Comparison of ENCODE assay signal across 20 cellular contexts in genomic region chr15:85019815-85020590, GRCh38. TPM values are rescaled to one million over a fixed set of nuclear protein-coding genes. Genes with fewer than 3 reads are reported as not detected.
DNase-seq lines count a peak whose midpoint lies in the region; ATAC-seq and TF ChIP-seq lines count a peak whose summit lies in the region.
"Had no signal": no experiment of that assay in that cellular context is flagged by ENCODE, and none has a peak within 500 bp of the region (broad histone marks: within the 10 kb centered on the region; RNA-seq: fewer than 3 reads in every experiment).

No MANE protein-coding gene starts in this region.

- H3K4me1 Mint-ChIP-seq in activated CD8-positive, alpha-beta memory T cell treated with anti-CD3 and anti-CD28 coated beads, Interleukin-2, amount 10 ng/mL, durations not matched to agents 7 days and 5 days, result peaks cover 16% of the 10 kb centered on the region

- no peak for TF ChIP-seq POLR2A in prostate gland (IDR thresholded peaks at IDR 0.05)

- H3K36me3 Mint-ChIP-seq in activated CD8-positive, alpha-beta memory T cell treated with anti-CD3 and anti-CD28 coated beads, Interleukin-2, amount 10 ng/mL, durations not matched to agents 7 days and 5 days, result no peaks in the 10 kb centered on the region
- H3K36me3 Mint-ChIP-seq: CD8-positive, alpha-beta T cell had no signal

- no peak overlapping the region for H3K27ac ChIP-seq in prostate gland
- H3K27ac ChIP-seq: A549, foreskin keratinocyte, suprapubic skin had no signal

- no peaks in the 10 kb centered on the region for H3K36me3 ChIP-seq in prostate gland
- H3K36me3 ChIP-seq: suprapubic skin had no signal

- H3K4me3 Mint-ChIP-seq in activated CD8-positive, alpha-beta memory T cell treated with anti-CD3 and anti-CD28 coated beads, Interleukin-2, amount 10 ng/mL, durations not matched to agents 7 days and 5 days, result no peak overlapping the region
- H3K4me3 Mint-ChIP-seq: activated B cell treated with CpG ODN at 0.5 μM for 24 hours; activated T-cell treated with anti-CD3 and anti-CD28 coated beads, Interleukin-2, amount 50 U/mL, for 4 hours; CD8-positive, alpha-beta T cell had no signal

- no peaks in the 10 kb centered on the region for H3K4me1 ChIP-seq in prostate gland (replicated peaks)

- H3K27ac Mint-ChIP-seq in activated CD8-positive, alpha-beta memory T cell treated with anti-CD3 and anti-CD28 coated beads, Interleukin-2, amount 10 ng/mL, durations not matched to agents 7 days and 5 days, result no peak overlapping the region
- H3K27ac Mint-ChIP-seq: activated B cell treated with CpG ODN at 0.5 μM for 24 hours; CD8-positive, alpha-beta T cell had no signal

- TF ChIP-seq CTCF in prostate gland (IDR thresholded peaks at IDR 0.05) (no peak), GM13976 (IDR thresholded peaks at IDR 0.05; ENCODE audit: borderline replicate concordance, control extremely low read depth, extremely low read depth, insufficient read depth, missing control alignments) (no peak)

- WGBS in prostate gland, result 68% methylated on average over 15 of the region's 15 CpGs

- H3K4me3 ChIP-seq in prostate gland, result no peak overlapping the region
- H3K4me3 ChIP-seq: A549, suprapubic skin had no signal

- in situ Hi-C loops in GM13976 (cut with MboI; ENCODE audit: low sequenced_read_pairs, unreplicated experiment), result no loop called here

- no peaks in the 10 kb centered on the region for H3K9me3 Mint-ChIP-seq in activated CD8-positive, alpha-beta memory T cell treated with anti-CD3 and anti-CD28 coated beads, Interleukin-2, amount 10 ng/mL, durations not matched to agents 7 days and 5 days (ENCODE audit: low read depth)
- H3K9me3 Mint-ChIP-seq: activated B cell treated with CpG ODN at 0.5 μM for 24 hours; activated T-cell treated with anti-CD3 and anti-CD28 coated beads, Interleukin-2, amount 50 U/mL, for 4 hours; CD8-positive, alpha-beta T cell had no signal

- H3K27me3 Mint-ChIP-seq in activated CD8-positive, alpha-beta memory T cell treated with anti-CD3 and anti-CD28 coated beads, Interleukin-2, amount 10 ng/mL, durations not matched to agents 7 days and 5 days, result no peaks in the 10 kb centered on the region
- H3K27me3 Mint-ChIP-seq: activated B cell treated with CpG ODN at 0.5 μM for 24 hours had no signal

- no peaks in the 10 kb centered on the region for H3K27me3 ChIP-seq in prostate gland (replicated peaks; ENCODE audit: insufficient read depth)
- H3K27me3 ChIP-seq: foreskin keratinocyte, suprapubic skin had no signal

- CTCF ChIA-PET in activated CD8-positive, alpha-beta memory T cell treated with anti-CD3 and anti-CD28 coated beads, Interleukin-2, amount 10 ng/mL, durations not matched to agents 7 days and 5 days (lab: Charles Lee), result no interaction called here

- no peaks in the 10 kb centered on the region for H3K9me3 ChIP-seq in prostate gland
- H3K9me3 ChIP-seq: A549, suprapubic skin had no signal

- intact Hi-C loops in prostate gland (cut with DNase I), result no loop called here

- peak; percentile 39 for ATAC-seq in activated CD8-positive, alpha-beta memory T cell treated with anti-CD3 and anti-CD28 coated beads, Interleukin-2, amount 10 ng/mL, durations not matched to agents 7 days and 5 days
- peak; percentile 55 for ATAC-seq in HG03139 (IDR thresholded peaks at IDR 0.05; ENCODE audit: unreplicated experiment)
- ATAC-seq in HG02763 (IDR thresholded peaks at IDR 0.05; ENCODE audit: unreplicated experiment), result no peak
- ATAC-seq: A549; activated T-cell treated with anti-CD3 and anti-CD28 coated beads, Interleukin-2, amount 50 U/mL, for 4 hours; CD8-positive, alpha-beta T cell; foreskin keratinocyte had no signal

- no peak for DNase-seq in activated CD8-positive, alpha-beta memory T cell treated with anti-CD3 and anti-CD28 coated beads, Interleukin-2, amount 10 ng/mL, durations not matched to agents 7 days and 5 days
- DNase-seq in activated CD8-positive, alpha-beta memory T cell treated with anti-CD3 and anti-CD28 coated beads for 24 hours, result no peak
- DNase-seq in astrocyte of the hippocampus (ENCODE audit: low read depth, low spot score), result peak; percentile 82
- peak; percentile 35 for DNase-seq in smooth muscle cell of the brain vasculature (ENCODE audit: low read depth, low spot score)
- no peak for DNase-seq in prostate gland (ENCODE audit: low spot score)
- DNase-seq in GM13976 (ENCODE audit: low spot score), result no peak
- DNase-seq: activated B cell treated with CpG ODN at 0.5 μM for 24 hours; activated T-cell treated with anti-CD3 and anti-CD28 coated beads, Interleukin-2, amount 50 U/mL, for 4 hours; anterior cingulate cortex; CD8-positive, alpha-beta T cell; effector CD8-positive, alpha-beta T cell; EL; foreskin keratinocyte; GOT3; NCI-H446 treated with DMSO at 0.1 percent for 48 hours; nucleus accumbens had no signal

RNA-seq across cellular contexts. Expression of gene PDE8A, which starts 38.3 kb away (rescaled TPM):
- 10 to 100 TPM; 17.7 to 21.1 TPM for total RNA-seq in activated CD8-positive, alpha-beta memory T cell treated with anti-CD3 and anti-CD28 coated beads, Interleukin-2, amount 10 ng/mL, durations not matched to agents 7 days and 5 days
- 10 to 100 TPM; 28.3 to 52.7 TPM for total RNA-seq in prostate gland

Comparison
In these comparisons a context has a peak if more than half of its experiments do, and no peak if none do; other contexts are left out.
1. DNase-seq: peak in astrocyte of the hippocampus (single experiment) and smooth muscle cell of the brain vasculature (single experiment); none in activated CD8-positive, alpha-beta memory T cell treated with anti-CD3 and anti-CD28 coated beads, Interleukin-2, amount 10 ng/mL, durations not matched to agents 7 days and 5 days (single experiment), activated CD8-positive, alpha-beta memory T cell treated with anti-CD3 and anti-CD28 coated beads for 24 hours (single experiment), prostate gland (single experiment) and GM13976 (single experiment).